8 cellular contexts compared by ENCODE assay signal in the genomic region with DNA sequence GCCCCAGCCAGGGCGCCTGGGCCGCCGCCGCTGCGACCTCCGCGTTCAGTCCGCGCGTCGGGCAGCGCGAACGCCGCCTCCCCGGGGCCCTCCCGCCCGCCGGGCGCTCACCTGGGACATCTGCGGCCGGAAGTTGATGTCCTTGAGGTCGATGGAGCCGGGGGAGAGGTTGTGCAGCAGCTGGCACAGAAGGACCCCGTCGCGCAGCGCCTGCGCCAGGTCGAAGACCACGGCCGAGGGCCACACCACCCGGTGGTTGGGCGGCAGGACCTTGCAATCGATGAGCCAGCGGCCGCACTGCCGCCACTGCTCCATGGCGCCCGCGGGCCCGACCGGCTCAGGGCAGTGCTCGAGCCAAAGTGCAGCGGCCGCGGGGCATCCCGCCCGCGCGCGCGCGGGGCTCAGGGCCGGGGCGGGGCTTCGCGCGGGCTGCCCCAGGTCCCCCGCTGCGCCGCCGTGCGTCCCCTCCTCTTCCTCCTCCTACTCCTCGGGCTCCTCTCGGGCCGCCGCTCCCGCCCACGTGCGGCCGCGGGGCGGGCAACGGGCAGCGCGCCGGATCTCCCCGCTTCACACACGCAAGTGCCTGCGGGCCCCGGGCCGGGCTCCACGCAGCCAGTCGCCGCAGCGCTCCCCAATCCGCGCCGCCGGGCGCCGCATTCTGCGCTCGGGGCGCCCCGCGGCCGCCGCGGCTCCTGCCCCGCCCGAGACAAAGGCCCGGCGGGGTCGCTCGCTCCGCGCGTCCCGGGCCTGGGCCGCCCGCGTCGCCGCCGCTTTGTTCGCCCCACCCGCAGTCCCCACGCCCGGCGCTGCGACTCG. TPM values are rescaled to one million over a fixed set of nuclear protein-coding genes. Genes with fewer than 3 reads are reported as not detected.
DNase-seq lines count a peak whose midpoint lies in the region; ATAC-seq and TF ChIP-seq lines count a peak whose summit lies in the region.

Gene VAV2, minus strand, starts transcription at position 361 of the 816 bp plus-strand sequence. Its CDS starts 46 bp downstream, at position 315.

- no peaks in the 10 kb centered on the region for H3K27me3 Mint-ChIP-seq in activated B cell treated with CpG ODN at 0.5 μM for 24 hours

- peaks cover 5% of the 10 kb centered on the region for H3K36me3 Mint-ChIP-seq in activated B cell treated with CpG ODN at 0.5 μM for 24 hours (ENCODE audit: low read depth)

- H3K27me3 ChIP-seq in lower lobe of right lung (ENCODE audit: low read depth), result no peaks in the 10 kb centered on the region

- peak within 1 kb of the TSS; percentile 90 for H3K4me3 Mint-ChIP-seq in activated B cell treated with CpG ODN at 0.5 μM for 24 hours

- peaks cover 47% of the 10 kb centered on the region for H3K4me1 Mint-ChIP-seq in activated B cell treated with CpG ODN at 0.5 μM for 24 hours

- H3K27ac Mint-ChIP-seq in activated B cell treated with CpG ODN at 0.5 μM for 24 hours, result peak within 1 kb of the TSS; percentile 65

- TF ChIP-seq CTCF in activated B cell treated with CpG ODN at 0.5 μM for 24 hours (IDR thresholded peaks at IDR 0.05) (no peak), lower lobe of right lung (IDR thresholded peaks at IDR 0.05) (no peak)

- peak within 1 kb of the TSS; percentile 75 for H3K4me3 ChIP-seq in lower lobe of right lung

- H3K9me3 ChIP-seq in lower lobe of right lung, result no peaks in the 10 kb centered on the region

- peak; percentile 43 for ATAC-seq in HG02588 (IDR thresholded peaks at IDR 0.05; ENCODE audit: unreplicated experiment)
- ATAC-seq in activated B cell treated with CpG ODN at 0.5 μM for 24 hours (ENCODE audit: low read depth), result peak; percentile 63
- ATAC-seq in lower lobe of right lung, result peak; percentile 51 to 52

- DNase-seq in DMS153 treated with DMSO at 0.1 percent for 48 hours (lab: John Stamatoyannopoulos, UW; ENCODE audit: unreplicated experiment) (peak; percentile 37), DMS153 (lab: John Stamatoyannopoulos, UW) (no peak), NCI-H1417 (lab: John Stamatoyannopoulos, UW) (peak; percentile 27 to 85 (median 85)), activated B cell treated with CpG ODN at 0.5 μM for 24 hours (peak; percentile 70), dermis microvascular lymphatic vessel endothelial cell (ENCODE audit: low read depth in 2 of 2) (peak in 1 of 2 donors; percentile 70), lower lobe of right lung (peak; percentile 83)
- peak; percentile 64 for DNase-seq in stimulated activated CD8-positive, alpha-beta memory T cell treated with anti-CD3 and anti-CD28 coated beads, Interleukin-4, amount 100 ng/mL, for 48 hours

- peak within 1 kb of the TSS; percentile 90 for H3K27ac ChIP-seq in lower lobe of right lung

- POLR2A ChIA-PET in activated B cell treated with CpG ODN at 0.5 μM for 24 hours (lab: Charles Lee), result interaction anchor here (0.7 to 4.3 kb wide), 6 partner anchors 11 to 200 kb away, joined by 3 to 30 read pairs (median 5); no protein-coding TSS in a partner anchor

- H3K9me3 Mint-ChIP-seq in activated B cell treated with CpG ODN at 0.5 μM for 24 hours, result no peaks in the 10 kb centered on the region

- peaks cover 29% of the 10 kb centered on the region for H3K4me1 ChIP-seq in lower lobe of right lung

- no peaks in the 10 kb centered on the region for H3K36me3 ChIP-seq in lower lobe of right lung

- intact Hi-C loops in activated B cell treated with CpG ODN at 0.5 μM for 24 hours (cut with micrococcal nuclease) (loop anchor here (1.0 to 5.0 kb wide), 10 partner anchors 13 to 255 kb away; partner anchors contain the start of genes BRD3OS and SARDH), lower lobe of right lung (cut with DNase I) (loop anchor here (5.0 kb wide), 1 partner anchor 200 kb away; no protein-coding TSS in a partner anchor)

- CTCF ChIA-PET in activated B cell treated with CpG ODN at 0.5 μM for 24 hours (lab: Charles Lee), result interaction anchor here (1.0 to 5.3 kb wide), 10 partner anchors 30 to 249 kb away, joined by 3 to 220 read pairs (median 5); no protein-coding TSS in a partner anchor

RNA-seq across cellular contexts. Expression of gene VAV2, which starts in this region (rescaled TPM):
- total RNA-seq in activated B cell treated with CpG ODN at 0.5 μM for 24 hours (92.9 and 99.6 TPM in 2 replicates), dermis microvascular lymphatic vessel endothelial cell (15.0 and 20.6 TPM in 2 replicates), lower lobe of right lung (26.9 TPM)
